ENCODE assay signal across 8 cellular contexts in genomic region chr16:24729243-24729966, GRCh38. TPM values are rescaled to one million over a fixed set of nuclear protein-coding genes. Genes with fewer than 3 reads are reported as not detected.
DNase-seq lines count a peak whose midpoint lies in the region; ATAC-seq and TF ChIP-seq lines count a peak whose summit lies in the region.

Gene TNRC6A (plus strand): TSS chr16:24729651. CDS start chr16:24729842, 191 bp downstream.

- no peaks in the 10 kb centered on the region for H3K27me3 ChIP-seq in GM23338 (ENCODE audit: insufficient read depth)
- no peaks in the 10 kb centered on the region for H3K27me3 ChIP-seq in SJSA1 (replicated peaks)
- H3K27me3 ChIP-seq in neuron (ENCODE audit: insufficient read depth, low read length) = no peaks in the 10 kb centered on the region
- no peaks in the 10 kb centered on the region for H3K27me3 ChIP-seq in subcutaneous abdominal adipose tissue (ENCODE audit: control insufficient read depth in 5 of 5, insufficient read depth in 4 of 5, low read length in 5 of 5)

- H3K4me1 Mint-ChIP-seq in GM23338 = peaks cover 40% of the 10 kb centered on the region

- peak within 1 kb of the TSS; percentile 97 for H3K4me3 Mint-ChIP-seq in GM23338

- H3K9me3 Mint-ChIP-seq in GM23338 = no peaks in the 10 kb centered on the region

- H3K4me1 ChIP-seq in GM23338 (ENCODE audit: insufficient read depth) (peaks cover 33% of the 10 kb centered on the region), SJSA1 (replicated peaks) (peaks cover 12% of the 10 kb centered on the region), neuron (ENCODE audit: insufficient read depth, low read length) (peaks cover 22% of the 10 kb centered on the region), subcutaneous abdominal adipose tissue (ENCODE audit: control insufficient read depth in 5 of 5, insufficient read depth in 5 of 5, low read length in 5 of 5) (peaks cover 2 to 48% (median 43%) of the 10 kb centered on the region in 5 donors)

- H3K9me2 ChIP-seq in GM23338 (ENCODE audit: insufficient read depth) = no peaks in the 10 kb centered on the region

- H3K9me3 ChIP-seq in SJSA1 (replicated peaks) (no peaks in the 10 kb centered on the region), neuron (ENCODE audit: low read length) (no peaks in the 10 kb centered on the region), subcutaneous abdominal adipose tissue (ENCODE audit: control insufficient read depth in 5 of 5, low read length in 5 of 5) (no peaks in the 10 kb centered on the region)

- peaks cover 22% of the 10 kb centered on the region for H4K20me1 ChIP-seq in GM23338 (replicated peaks; ENCODE audit: insufficient read depth)

- H3K36me3 ChIP-seq in GM23338 (ENCODE audit: insufficient read depth) (peaks cover 15% of the 10 kb centered on the region; the same call in 1 of the 2 replicates), SJSA1 (peaks cover 42% of the 10 kb centered on the region), neuron (ENCODE audit: insufficient read depth, low read length) (peaks cover 26% of the 10 kb centered on the region), subcutaneous abdominal adipose tissue (ENCODE audit: control insufficient read depth in 5 of 5, insufficient read depth in 5 of 5, low read length in 5 of 5) (peaks cover 0 to 11% (median 0%) of the 10 kb centered on the region in 5 donors)

- H3F3A ChIP-seq in GM23338 (replicated peaks; ENCODE audit: low read depth) = no peaks in the 10 kb centered on the region

- DNase-seq in EL = peak; percentile 89
- DNase-seq in GM23338 (ENCODE audit: low spot score) = peak; percentile 92
- no peak for DNase-seq in LNCaP clone FGC (ENCODE audit: low read depth)
- peak; percentile 94 to 95 for DNase-seq in SJSA1 (ENCODE audit: low read depth in 1 of 2, low spot score in 2 of 2)
- peak; percentile 51 to 70 (median 66) for DNase-seq in activated naive CD4-positive, alpha-beta T cell (lab: John Stamatoyannopoulos, UW)
- peak; percentile 82 for DNase-seq in foreskin melanocyte

- peak within 1 kb of the TSS; percentile 89 for H3K4me2 ChIP-seq in GM23338

- H3K9ac ChIP-seq in subcutaneous abdominal adipose tissue (ENCODE audit: low read length in 5 of 5) = peak within 1 kb of the TSS; percentile 77 to 93 (median 81)

- peaks cover 3% of the 10 kb centered on the region for H3K27me3 Mint-ChIP-seq in GM23338 (ENCODE audit: insufficient read depth, low read depth, poor library complexity)

- H3K27ac ChIP-seq in GM23338 (ENCODE audit: low read depth) = peak within 1 kb of the TSS; percentile 95
- H3K27ac ChIP-seq in SJSA1 = peak within 1 kb of the TSS; percentile 96
- peak within 1 kb of the TSS; percentile 96 for H3K27ac ChIP-seq in subcutaneous abdominal adipose tissue (ENCODE audit: low read depth, low read length)

- peak; percentile 93 for ATAC-seq in GM23338

- H3K27ac Mint-ChIP-seq in GM23338 = peak within 1 kb of the TSS; percentile 97

- TF ChIP-seq CTCF in GM23338 (conservative IDR thresholded peaks at IDR 0.05; ENCODE audit: low read depth in 2 of 2) = no peak
- no peak; the same call in 1 of the 2 replicates for TF ChIP-seq CTCF in LNCaP clone FGC (IDR thresholded peaks at IDR 0.05; ENCODE audit: control insufficient read depth, extremely low read depth, insufficient read depth)

- H3K79me2 ChIP-seq in GM23338 (replicated peaks; ENCODE audit: insufficient read depth) = peaks cover 46% of the 10 kb centered on the region

- H3K36me3 Mint-ChIP-seq in GM23338 (ENCODE audit: low read depth) = peaks cover 41% of the 10 kb centered on the region

- peak within 1 kb of the TSS; percentile 44 for H2AFZ ChIP-seq in GM23338
- peak within 1 kb of the TSS; percentile 90 for H2AFZ ChIP-seq in neuron (ENCODE audit: low read depth, low read length)

- H3K4me3 ChIP-seq in GM23338 (peak within 1 kb of the TSS; percentile 91), LNCaP clone FGC (ENCODE audit: low read depth, low read length) (peak within 1 kb of the TSS; percentile 87), SJSA1 (peak within 1 kb of the TSS; percentile 99), neuron (ENCODE audit: low read length) (peak within 1 kb of the TSS; percentile 99), subcutaneous abdominal adipose tissue (ENCODE audit: low read depth in 1 of 5, low read length in 5 of 5) (peak within 1 kb of the TSS; percentile 82 to 94 (median 87))

TF ChIP-seq in GM23338, 12 proteins besides CTCF, POLR2A, EP300 and RAD21:
- peak; percentile 69 for TF ChIP-seq ETS1 (IDR thresholded peaks at IDR 0.05)
- TF ChIP-seq EZH2 (IDR thresholded peaks at IDR 0.05; ENCODE audit: low read depth, unreplicated experiment) = no peak
- peak; percentile 59 for TF ChIP-seq POLR2AphosphoS5 (IDR thresholded peaks at IDR 0.05; ENCODE audit: low read depth)
- no peak for TF ChIP-seq STAT1 (IDR thresholded peaks at IDR 0.05; ENCODE audit: unreplicated experiment)
- no peak for TF ChIP-seq CREB1 (CRISPR knock-in tag; IDR thresholded peaks at IDR 0.05; ENCODE audit: low read depth)
- no peak for TF ChIP-seq REST (IDR thresholded peaks at IDR 0.05; ENCODE audit: unreplicated experiment)
- TF ChIP-seq NANOG (IDR thresholded peaks at IDR 0.05; ENCODE audit: borderline replicate concordance) = no peak
- TF ChIP-seq EZH2phosphoT487 (IDR thresholded peaks at IDR 0.05; ENCODE audit: unreplicated experiment) = no peak
- TF ChIP-seq JUNB (IDR thresholded peaks at IDR 0.05; ENCODE audit: unreplicated experiment) = no peak
- no peak for TF ChIP-seq ZNF331 (CRISPR knock-in tag; IDR thresholded peaks at IDR 0.05; ENCODE audit: low read depth)

RNA-seq across cellular contexts. Expression of gene TNRC6A, which starts in this region (rescaled TPM):
- 62.1 and 93.1 TPM in 2 replicates for total RNA-seq in GM23338 (2014; rRNA removed; shearing (Covaris generic))
- polyA plus RNA-seq in GM23338 (2016; fragmentation: Nextera tagmentation; extraction: Ambion mirVana) = 124 and 126 TPM in 2 replicates
- total RNA-seq in SJSA1 (2014; rRNA removed; shearing (Covaris generic)) = 17.1 and 26.8 TPM in 2 replicates
